In genomic region chr17:76565728-76566612, GRCh38 we compare ENCODE assay signal across 16 cellular contexts. TPM values are rescaled to one million over a fixed set of nuclear protein-coding genes. Genes with fewer than 3 reads are reported as not detected.
DNase-seq lines count a peak whose midpoint lies in the region; ATAC-seq and TF ChIP-seq lines count a peak whose summit lies in the region.
"Had no signal": no experiment of that assay in that cellular context is flagged by ENCODE, and none has a peak within 500 bp of the region (broad histone marks: within the 10 kb centered on the region; RNA-seq: fewer than 3 reads in every experiment).

No MANE protein-coding gene starts in this region.

- H3K9ac ChIP-seq in HCT116 (ENCODE audit: low read length) (no peak overlapping the region), mesenchymal stem cell (ENCODE audit: low read length) (no peak overlapping the region)
- H3K9ac ChIP-seq: neural progenitor cell had no signal

- H3K4me3 Mint-ChIP-seq in activated T-helper 17 cell treated with anti-CD3 and anti-CD28 coated beads, Interleukin-2, amount 50 U/mL, for 72 hours, result peak overlapping the region; percentile 1
- H3K4me3 Mint-ChIP-seq in mesothelial cell of epicardium, result no peak overlapping the region
- H3K4me3 Mint-ChIP-seq: neural progenitor cell had no signal

- H3K4me1 Mint-ChIP-seq in activated T-helper 17 cell treated with anti-CD3 and anti-CD28 coated beads, Interleukin-2, amount 50 U/mL, for 72 hours, result peaks cover 33% of the 10 kb centered on the region
- H3K4me1 Mint-ChIP-seq in mesothelial cell of epicardium, result peaks cover 21% of the 10 kb centered on the region

- no peak overlapping the region for H2BK5ac ChIP-seq in mesenchymal stem cell (ENCODE audit: low read depth, low read length, poor library complexity, severe bottlenecking)

- H3K4me2 ChIP-seq in HCT116 (ENCODE audit: low read length) (no peak overlapping the region), mesenchymal stem cell (ENCODE audit: low read length, poor library complexity, severe bottlenecking) (no peak overlapping the region)
- H3K4me2 ChIP-seq: neural progenitor cell had no signal

- H3K9me2 ChIP-seq in HCT116 (ENCODE audit: insufficient read depth), result no peaks in the 10 kb centered on the region

- H3K14ac ChIP-seq in mesenchymal stem cell (ENCODE audit: low read length in 2 of 2), result no peak overlapping the region

- peaks cover 0 to 36% of the 10 kb centered on the region in 2 experiments; a peak in 2 of 4 replicates for H3K4me1 ChIP-seq in HCT116 (ENCODE audit: control insufficient read depth in 1 of 2, insufficient read depth in 2 of 2, low read length in 2 of 2)
- peaks cover 14% of the 10 kb centered on the region for H3K4me1 ChIP-seq in mesenchymal stem cell (ENCODE audit: control insufficient read depth, insufficient read depth, low read depth, low read length)
- H3K4me1 ChIP-seq: colonic mucosa had no signal

- H3K27me3 ChIP-seq in HCT116 (ENCODE audit: insufficient read depth, low read length) (no peaks in the 10 kb centered on the region), mesenchymal stem cell (ENCODE audit: control insufficient read depth in 1 of 2, insufficient read depth in 1 of 2, low read length in 2 of 2) (no peaks in the 10 kb centered on the region)
- H3K27me3 ChIP-seq: colonic mucosa, suprapubic skin had no signal

- POLR2A ChIA-PET in HCT116 (lab: Charles Lee), result interaction anchor here (0.7 to 3.7 kb wide), 8 partner anchors 9 to 106 kb away, joined by 3 to 26 read pairs (median 6); no protein-coding TSS in a partner anchor

- no peak overlapping the region for H2AFZ ChIP-seq in HCT116 (ENCODE audit: low read depth, low read length, poor library complexity, severe bottlenecking)
- no peak overlapping the region for H2AFZ ChIP-seq in mesenchymal stem cell (ENCODE audit: low read depth, low read length)
- H2AFZ ChIP-seq: neural progenitor cell had no signal

- TF ChIP-seq CTCF in HCT116 (IDR thresholded peaks at IDR 0.05 in 2 of 3, conservative IDR thresholded peaks at IDR 0.05 in 1 of 3; ENCODE audit: borderline replicate concordance in 1 of 3, insufficient read depth in 1 of 3, low read depth in 2 of 3, low read length in 2 of 3) (0 out of 6 replicates have a peak, but pooled peaks of 1 of the 3 experiments have one; percentile 10), mesothelial cell of epicardium (IDR thresholded peaks at IDR 0.05; ENCODE audit: unreplicated experiment) (no peak)

- H3K79me1 ChIP-seq in mesenchymal stem cell (replicated peaks; ENCODE audit: low read length, poor library complexity, severe bottlenecking), result peaks cover 5% of the 10 kb centered on the region

- H3K79me2 ChIP-seq in HCT116 (ENCODE audit: insufficient read depth, low read length), result peaks cover 40% of the 10 kb centered on the region

- no peak overlapping the region for H3K4ac ChIP-seq in mesenchymal stem cell (ENCODE audit: low read depth in 1 of 2, low read length in 2 of 2)

- ATAC-seq in HCT116, result peak; percentile 6; the same call in 1 of the 2 replicates
- no peak for ATAC-seq in activated T-helper 17 cell treated with anti-CD3 and anti-CD28 coated beads, Interleukin-2, amount 50 U/mL, for 72 hours (replicated peaks)

- peak overlapping the region; percentile 55 for H3K27ac Mint-ChIP-seq in activated T-helper 17 cell treated with anti-CD3 and anti-CD28 coated beads, Interleukin-2, amount 50 U/mL, for 72 hours
- H3K27ac Mint-ChIP-seq in mesothelial cell of epicardium, result peak overlapping the region; percentile 73

- RAD21 ChIA-PET in HCT116 (lab: Charles Lee; ENCODE audit: low non-redundant PET in 1 of 2, low total read pairs in 2 of 2, uncharacterized antibody in 2 of 2, unreplicated experiment in 2 of 2), result no interaction called here

- H3K23ac ChIP-seq in mesenchymal stem cell (ENCODE audit: low read length in 2 of 2), result no peak overlapping the region

- H3K27ac ChIP-seq in HCT116 (ENCODE audit: low read depth, low read length), result 0 out of 2 replicates have a peak overlapping the region, but pooled peaks have one; percentile 38
- no peak overlapping the region for H3K27ac ChIP-seq in mesenchymal stem cell (ENCODE audit: low read length, poor library complexity, severe bottlenecking)
- H3K27ac ChIP-seq: colonic mucosa, left ventricle myocardium inferior, neural progenitor cell had no signal

- TF ChIP-seq POLR2A in HCT116 (IDR thresholded peaks at IDR 0.05; ENCODE audit: borderline replicate concordance, extremely low read depth, insufficient read depth, insufficient read length), result no peak

- DNase-seq in D341Med (ENCODE audit: low spot score) (peak; percentile 30), HCT116 (ENCODE audit: low read depth, low spot score) (no peak), mesothelial cell of epicardium (ENCODE audit: low spot score in 2 of 2, unreplicated experiment in 2 of 2) (no peak), NCI-H226 (no peak), NCI-H345 treated with DMSO at 0.1 percent for 48 hours (lab: John Stamatoyannopoulos, UW; ENCODE audit: unreplicated experiment) (no peak), mesenchymal stem cell (no peak)
- DNase-seq: colonic mucosa, hippocampal formation, left ventricle myocardium inferior, NCI-H1417 treated with DMSO at 0.1 percent for 48 hours, NCI-H526 treated with DMSO at 0.1 percent for 48 hours, T-helper 9 cell had no signal

- H2BK12ac ChIP-seq in mesenchymal stem cell (ENCODE audit: low read length in 2 of 2), result no peak overlapping the region

- intact Hi-C loops in HCT116 (cut with micrococcal nuclease), result no loop called here

- no peak overlapping the region for H3K4me3 ChIP-seq in HCT116 (replicated peaks in 1 of 2; ENCODE audit: low read depth in 1 of 2, low read length in 2 of 2)
- no peak overlapping the region for H3K4me3 ChIP-seq in mesenchymal stem cell (ENCODE audit: insufficient read depth in 1 of 2, low read depth in 1 of 2, low read length in 2 of 2)
- H3K4me3 ChIP-seq: colonic mucosa, left ventricle myocardium inferior, neural progenitor cell, suprapubic skin had no signal

- no peak overlapping the region for H4K8ac ChIP-seq in mesenchymal stem cell (ENCODE audit: low read length)

- 94% methylated on average over 14 of the region's 14 CpGs for WGBS in mesenchymal stem cell

- H2AK5ac ChIP-seq in mesenchymal stem cell (ENCODE audit: low read length, severe bottlenecking), result no peak overlapping the region

- no peak for TF ChIP-seq RAD21 in HCT116 (IDR thresholded peaks at IDR 0.05; ENCODE audit: low read depth)

- H2BK120ac ChIP-seq in mesenchymal stem cell (ENCODE audit: low read depth, low read length), result no peak overlapping the region

- no peaks in the 10 kb centered on the region for H3K9me3 ChIP-seq in HCT116 (ENCODE audit: control insufficient read depth in 1 of 2, insufficient read depth in 1 of 2, low read depth in 1 of 2, low read length in 2 of 2)
- no peaks in the 10 kb centered on the region for H3K9me3 ChIP-seq in mesenchymal stem cell (ENCODE audit: control insufficient read depth, low read length)
- H3K9me3 ChIP-seq: colonic mucosa, left ventricle myocardium inferior, suprapubic skin had no signal

- TSS peak; percentile 57 for BruUV-seq in HCT116 (replicated peaks; lab: Mats Ljungman, UMichigan)

- H3K27me3 Mint-ChIP-seq in activated T-helper 17 cell treated with anti-CD3 and anti-CD28 coated beads, Interleukin-2, amount 50 U/mL, for 72 hours, result no peaks in the 10 kb centered on the region
- H3K27me3 Mint-ChIP-seq in mesothelial cell of epicardium (ENCODE audit: low read depth), result no peaks in the 10 kb centered on the region

- H3K18ac ChIP-seq in mesenchymal stem cell (ENCODE audit: low read depth in 1 of 2, low read length in 2 of 2), result no peak overlapping the region

- CTCF ChIA-PET in HCT116 (lab: Charles Lee), result interaction anchor here (1.0 to 2.6 kb wide), 7 partner anchors 8 to 116 kb away, joined by 3 to 11 read pairs (median 5); no protein-coding TSS in a partner anchor

- no peak overlapping the region for H4K91ac ChIP-seq in mesenchymal stem cell (ENCODE audit: low read length)

- peaks cover 27 to 50% of the 10 kb centered on the region in 2 experiments for H3K36me3 ChIP-seq in HCT116 (ENCODE audit: control insufficient read depth in 1 of 2, insufficient read depth in 2 of 2, low read length in 2 of 2)
- peaks cover 29 to 47% of the 10 kb centered on the region in 2 experiments for H3K36me3 ChIP-seq in mesenchymal stem cell (ENCODE audit: control insufficient read depth in 1 of 2, insufficient read depth in 2 of 2, low read depth in 1 of 2, low read length in 2 of 2)
- H3K36me3 ChIP-seq: colonic mucosa had no signal

- peaks cover 43% of the 10 kb centered on the region; the same call in 1 of the 2 replicates for H4K20me1 ChIP-seq in HCT116 (ENCODE audit: insufficient read depth)

- no peaks in the 10 kb centered on the region for H3K9me3 Mint-ChIP-seq in activated T-helper 17 cell treated with anti-CD3 and anti-CD28 coated beads, Interleukin-2, amount 50 U/mL, for 72 hours
- H3K9me3 Mint-ChIP-seq in mesothelial cell of epicardium, result no peaks in the 10 kb centered on the region
- H3K9me3 Mint-ChIP-seq: neural progenitor cell had no signal

- H2BK15ac ChIP-seq in mesenchymal stem cell (ENCODE audit: low read depth, poor library complexity, severe bottlenecking), result no peak overlapping the region

- peaks cover 61% of the 10 kb centered on the region for H3K36me3 Mint-ChIP-seq in activated T-helper 17 cell treated with anti-CD3 and anti-CD28 coated beads, Interleukin-2, amount 50 U/mL, for 72 hours (ENCODE audit: low read depth)
- peaks cover 24% of the 10 kb centered on the region for H3K36me3 Mint-ChIP-seq in mesothelial cell of epicardium

TF ChIP-seq in HCT116, 20 proteins besides CTCF, POLR2A, EP300 and RAD21 (continues in another document):
- TF ChIP-seq ZFX (IDR thresholded peaks at IDR 0.05) (no peak), SIN3A (IDR thresholded peaks at IDR 0.05; ENCODE audit: low read depth) (no peak)

RNA-seq across cellular contexts. Expression of gene ST6GALNAC2, which starts 19.7 kb away (rescaled TPM):
- total RNA-seq in HCT116 (2021; ENCODE audit: unreplicated experiment), result 14.7 TPM
- polyA plus RNA-seq in HCT116 (2012), result 11.4 and 13.8 TPM in 2 replicates
- under 1 TPM in 1 of 2 donors, not detected in 1; 0.29 TPM for total RNA-seq in activated T-helper 17 cell treated with anti-CD3 and anti-CD28 coated beads, Interleukin-2, amount 50 U/mL, for 72 hours
- total RNA-seq in mesothelial cell of epicardium, result 1.3 to 1.9 TPM (median 1.5 TPM) in 3 replicates
- polyA plus RNA-seq in mesenchymal stem cell (2013, experiment 1 of 2), result 0.72 TPM
- 0.78 TPM for polyA plus RNA-seq in mesenchymal stem cell (2013, experiment 2 of 2)
- total RNA-seq: activated CD8-positive, alpha-beta memory T cell treated with anti-CD3 and anti-CD28 coated beads for 36 hours had no signal

RNA-seq across cellular contexts. Expression of gene PRCD, which starts 26.1 kb away (rescaled TPM):
- total RNA-seq in HCT116 (2021; ENCODE audit: unreplicated experiment) (not detected), mesothelial cell of epicardium (8.7 to 9.9 TPM (median 9.9 TPM) in 3 replicates)
- polyA plus RNA-seq in HCT116 (2012), result 0.39 and 0.62 TPM in 2 replicates
- not detected for total RNA-seq in activated T-helper 17 cell treated with anti-CD3 and anti-CD28 coated beads, Interleukin-2, amount 50 U/mL, for 72 hours
- 13.5 TPM for polyA plus RNA-seq in mesenchymal stem cell (2013, experiment 1 of 2)
- polyA plus RNA-seq in mesenchymal stem cell (2013, experiment 2 of 2), result 14.0 TPM

RNA-seq across cellular contexts. Expression of gene CYGB, which starts 28.5 kb away (rescaled TPM):
- total RNA-seq in HCT116 (2021; ENCODE audit: unreplicated experiment) (0.66 TPM), mesothelial cell of epicardium (8.6 to 10.4 TPM (median 10.1 TPM) in 3 replicates)
- 0.22 and 0.36 TPM in 2 replicates for polyA plus RNA-seq in HCT116 (2012)
- total RNA-seq in activated T-helper 17 cell treated with anti-CD3 and anti-CD28 coated beads, Interleukin-2, amount 50 U/mL, for 72 hours, result not detected
- polyA plus RNA-seq in mesenchymal stem cell (2013, experiment 1 of 2), result 313 TPM
- polyA plus RNA-seq in mesenchymal stem cell (2013, experiment 2 of 2), result 315 TPM
- total RNA-seq: activated CD8-positive, alpha-beta memory T cell treated with anti-CD3 and anti-CD28 coated beads for 36 hours had no signal
